ENCODE assay signal across 8 cellular contexts in the genomic region with DNA sequence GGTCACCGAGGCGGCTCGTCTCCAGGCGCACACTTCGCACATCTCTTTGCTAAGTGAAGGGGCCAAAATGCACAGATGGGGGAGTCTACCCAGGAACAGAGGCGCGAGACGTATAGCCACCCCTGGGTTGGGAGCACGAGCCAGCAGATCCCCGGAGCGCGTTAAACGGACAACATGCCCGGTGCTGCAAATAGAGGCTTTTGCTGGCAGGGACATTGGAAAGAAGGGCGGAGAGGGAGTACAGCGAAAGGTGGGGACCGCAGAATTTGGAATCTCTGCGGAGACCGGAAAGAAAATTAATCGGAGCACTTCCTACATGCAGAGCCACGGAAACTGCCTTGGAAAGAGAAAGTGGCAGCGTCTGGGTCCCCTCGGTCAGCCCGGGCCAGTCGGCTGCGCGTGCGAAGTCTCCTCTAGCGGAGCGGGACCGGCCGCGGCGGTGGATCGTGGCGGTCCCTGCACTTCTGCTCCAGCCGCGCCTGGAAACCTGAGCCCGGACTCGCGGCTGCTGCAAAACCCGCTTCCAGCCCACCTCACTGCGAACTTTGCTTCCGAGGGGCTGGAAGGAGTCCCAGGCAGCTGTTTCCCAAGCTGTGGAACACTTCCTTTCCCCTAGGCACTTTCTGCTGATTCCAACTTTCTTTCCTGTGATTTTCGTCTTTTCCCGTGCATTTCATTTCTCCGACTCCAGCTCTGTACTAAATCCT. TPM values are rescaled to one million over a fixed set of nuclear protein-coding genes. Genes with fewer than 3 reads are reported as not detected.
A peak's percentile ranks its signal among the peaks of the same experiment; 100 is the strongest.
DNase-seq lines count a peak whose midpoint lies in the region; ATAC-seq and TF ChIP-seq lines count a peak whose summit lies in the region.

No MANE protein-coding gene starts in this region.

- H3K27ac Mint-ChIP-seq in activated naive CD4-positive, alpha-beta T cell treated with anti-CD3 and anti-CD28 coated beads, Interleukin-2, amount 10 ng/mL, durations not matched to agents 7 days and 5 days, result no peak overlapping the region

- H3K9me3 Mint-ChIP-seq in activated naive CD4-positive, alpha-beta T cell treated with anti-CD3 and anti-CD28 coated beads, Interleukin-2, amount 10 ng/mL, durations not matched to agents 7 days and 5 days, result no peaks in the 10 kb centered on the region

- H3K27me3 ChIP-seq in neuron (ENCODE audit: insufficient read depth, low read length), result no peaks in the 10 kb centered on the region
- no peaks in the 10 kb centered on the region for H3K27me3 ChIP-seq in vagina

- H3K27me3 Mint-ChIP-seq in activated naive CD4-positive, alpha-beta T cell treated with anti-CD3 and anti-CD28 coated beads, Interleukin-2, amount 10 ng/mL, durations not matched to agents 7 days and 5 days, result no peaks in the 10 kb centered on the region

- H3K4me1 ChIP-seq in neuron (ENCODE audit: insufficient read depth, low read length) (peaks cover 29% of the 10 kb centered on the region), vagina (peaks cover 14% of the 10 kb centered on the region)

- no peaks in the 10 kb centered on the region for H3K9me3 ChIP-seq in neuron (ENCODE audit: low read length)
- no peaks in the 10 kb centered on the region for H3K9me3 ChIP-seq in vagina

- H3K4me3 Mint-ChIP-seq in activated naive CD4-positive, alpha-beta T cell treated with anti-CD3 and anti-CD28 coated beads, Interleukin-2, amount 10 ng/mL, durations not matched to agents 7 days and 5 days, result no peak overlapping the region

- H3K36me3 Mint-ChIP-seq in activated naive CD4-positive, alpha-beta T cell treated with anti-CD3 and anti-CD28 coated beads, Interleukin-2, amount 10 ng/mL, durations not matched to agents 7 days and 5 days, result no peaks in the 10 kb centered on the region

- peak overlapping the region; percentile 66 for H2AFZ ChIP-seq in neuron (ENCODE audit: low read depth, low read length)

- TF ChIP-seq POLR2A in vagina (IDR thresholded peaks at IDR 0.05), result no peak

- ATAC-seq in GM18499 (IDR thresholded peaks at IDR 0.05; ENCODE audit: insufficient read depth, unreplicated experiment) (peak; percentile 20), HG02943 (IDR thresholded peaks at IDR 0.05; ENCODE audit: low read depth, unreplicated experiment) (peak; percentile 40)

- peak overlapping the region; percentile 83 for H3K27ac ChIP-seq in vagina

- intact Hi-C loops in vagina (cut with DNase I), result no loop called here

- H3K4me1 Mint-ChIP-seq in activated naive CD4-positive, alpha-beta T cell treated with anti-CD3 and anti-CD28 coated beads, Interleukin-2, amount 10 ng/mL, durations not matched to agents 7 days and 5 days, result peaks cover 7% of the 10 kb centered on the region

- CTCF ChIA-PET in activated naive CD4-positive, alpha-beta T cell treated with anti-CD3 and anti-CD28 coated beads, Interleukin-2, amount 10 ng/mL, durations not matched to agents 7 days and 5 days (lab: Charles Lee), result no interaction called here

- TF ChIP-seq CTCF in vagina (IDR thresholded peaks at IDR 0.05), result no peak

- peak overlapping the region; percentile 69 for H3K4me3 ChIP-seq in neuron (ENCODE audit: low read length)
- peak overlapping the region; percentile 68 for H3K4me3 ChIP-seq in vagina

- DNase-seq in AG08395 (ENCODE audit: low spot score) (peak; percentile 32), NCI-H2227 treated with DMSO at 0.1 percent for 48 hours (lab: John Stamatoyannopoulos, UW) (peak; percentile 83), globus pallidus (ENCODE audit: low spot score) (peak; percentile 71), vagina (ENCODE audit: extremely low spot score in 2 of 2) (no peak)
- peak; percentile 51 for DNase-seq in activated naive CD4-positive, alpha-beta T cell treated with anti-CD3 and anti-CD28 coated beads, Interleukin-2, amount 10 ng/mL, durations not matched to agents 7 days and 5 days

- H3K36me3 ChIP-seq in neuron (ENCODE audit: insufficient read depth, low read length), result peaks cover 6% of the 10 kb centered on the region
- H3K36me3 ChIP-seq in vagina, result no peaks in the 10 kb centered on the region

RNA-seq across cellular contexts. Expression of gene PCDH9, which starts 0.8 kb away (rescaled TPM):
- 3.7 TPM for total RNA-seq in vagina

Comparison
In these comparisons a context has a peak if more than half of its experiments do, and no peak if none do; other contexts are left out.
1. DNase-seq: peak in AG08395 (single experiment), NCI-H2227 treated with DMSO at 0.1 percent for 48 hours (single experiment), activated naive CD4-positive, alpha-beta T cell treated with anti-CD3 and anti-CD28 coated beads, Interleukin-2, amount 10 ng/mL, durations not matched to agents 7 days and 5 days (single experiment) and globus pallidus (single experiment); none in vagina (0 of 2).